Comparison of ENCODE assay signal across 21 cellular contexts in genomic region chr13:41554180-41554579, GRCh38.
DNase-seq lines count a peak whose midpoint lies in the region; ATAC-seq, FAIRE-seq and TF ChIP-seq lines count a peak whose summit lies in the region.
"Had no signal": no experiment of that assay in that cellular context is flagged by ENCODE, and none has a peak within 500 bp of the region (broad histone marks: within the 10 kb centered on the region; RNA-seq: fewer than 3 reads in every experiment).

No MANE protein-coding gene starts in this region.

- H3K4me3 Mint-ChIP-seq in Caco-2 (ENCODE audit: unreplicated experiment): no peak overlapping the region
- no peak overlapping the region for H3K4me3 Mint-ChIP-seq in central memory CD8-positive, alpha-beta T cell

- no peak for FAIRE-seq in pancreas (lab: Jason Lieb, UNC)
- FAIRE-seq: D721Med, H54 had no signal

- BruUV-seq in Caco-2 (replicated peaks; lab: Mats Ljungman, UMichigan): no TSS peak

- WGBS in pancreas, 2 donors: 84 to 94% methylated on average over 2 of the region's 2 CpGs

- H3K27me3 ChIP-seq in Caco-2 (replicated peaks; ENCODE audit: control insufficient read depth, insufficient read depth, low read length): no peaks in the 10 kb centered on the region
- no peaks in the 10 kb centered on the region for H3K27me3 ChIP-seq in pancreas
- H3K27me3 ChIP-seq: spleen, testis had no signal

- no peaks in the 10 kb centered on the region for H3K4me1 ChIP-seq in Caco-2
- H3K4me1 ChIP-seq in pancreas: no peaks in the 10 kb centered on the region
- H3K4me1 ChIP-seq: gastroesophageal sphincter, spleen, testis had no signal

- H3K4me1 Mint-ChIP-seq in Caco-2 (ENCODE audit: low read depth, unreplicated experiment): peaks cover 16% of the 10 kb centered on the region
- H3K4me1 Mint-ChIP-seq in central memory CD8-positive, alpha-beta T cell: peaks cover 6% of the 10 kb centered on the region

- H3K36me3 ChIP-seq in Caco-2 (ENCODE audit: control insufficient read depth, insufficient read depth, low read length) (no peaks in the 10 kb centered on the region), pancreas (no peaks in the 10 kb centered on the region)
- H3K36me3 ChIP-seq: gastroesophageal sphincter, spleen had no signal

- no peaks in the 10 kb centered on the region for H3K36me3 Mint-ChIP-seq in Caco-2 (ENCODE audit: insufficient read depth, unreplicated experiment)
- no peaks in the 10 kb centered on the region for H3K36me3 Mint-ChIP-seq in central memory CD8-positive, alpha-beta T cell (ENCODE audit: insufficient read depth)

- peak overlapping the region; percentile 64 for H3K27ac Mint-ChIP-seq in Caco-2 (ENCODE audit: unreplicated experiment)
- H3K27ac Mint-ChIP-seq in central memory CD8-positive, alpha-beta T cell (ENCODE audit: low read depth): peak overlapping the region; percentile 35

- ATAC-seq in GM19438 (IDR thresholded peaks at IDR 0.05; ENCODE audit: low read depth, unreplicated experiment): peak; percentile 11
- peak; percentile 15 for ATAC-seq in HG03039 (IDR thresholded peaks at IDR 0.05; ENCODE audit: unreplicated experiment)
- no peak for ATAC-seq in central memory CD8-positive, alpha-beta T cell (replicated peaks; ENCODE audit: extremely low read depth, poor library complexity, severe bottlenecking)
- ATAC-seq in pancreas: no peak
- no peak for ATAC-seq in GM21390 (IDR thresholded peaks at IDR 0.05; ENCODE audit: unreplicated experiment)
- ATAC-seq: gastroesophageal sphincter had no signal

- peaks cover 18% of the 10 kb centered on the region for H3K9me3 Mint-ChIP-seq in Caco-2 (ENCODE audit: unreplicated experiment)
- no peaks in the 10 kb centered on the region for H3K9me3 Mint-ChIP-seq in central memory CD8-positive, alpha-beta T cell

- no peak for DNase-seq in Caco-2
- no peak for DNase-seq in central memory CD8-positive, alpha-beta T cell (ENCODE audit: low spot score in 2 of 2)
- DNase-seq in pancreas: no peak
- DNase-seq in HEK293T (ENCODE audit: extremely low spot score): no peak
- DNase-seq in medulla oblongata (ENCODE audit: extremely low spot score): no peak
- DNase-seq: activated T-cell treated with anti-CD3 and anti-CD28 coated beads for 4 hours, AML-193, GDM1, midbrain, NCI-H1105 treated with DMSO at 0.1 percent for 48 hours, NCI-H2107, NCI-H524 treated with DMSO at 0.1 percent for 48 hours, OCI-M1, spleen, testis had no signal

- CTCF ChIA-PET in Caco-2 (lab: Charles Lee) (no interaction called here), HEK293T (lab: Yijun Ruan, JAX) (interaction anchor here (0.6 kb wide), 1 partner anchor 698 kb away, joined by 3 read pairs; no protein-coding TSS in a partner anchor)

- H3K4me3 ChIP-seq in Caco-2 (ENCODE audit: low read depth, low read length) (no peak overlapping the region), pancreas (no peak overlapping the region)
- H3K4me3 ChIP-seq: gastroesophageal sphincter, spleen, testis had no signal

- no peaks in the 10 kb centered on the region for H3K9me3 ChIP-seq in Caco-2
- H3K9me3 ChIP-seq in pancreas: no peaks in the 10 kb centered on the region
- H3K9me3 ChIP-seq: gastroesophageal sphincter, spleen, testis had no signal

- intact Hi-C loops in Caco-2 (cut with micrococcal nuclease; ENCODE audit: unreplicated experiment) (no loop called here), pancreas (cut with DNase I) (no loop called here)

- POLR2A ChIA-PET in Caco-2 (lab: Charles Lee) (no interaction called here), HEK293T (lab: Yijun Ruan, JAX) (no interaction called here)

- no peaks in the 10 kb centered on the region for H3K27me3 Mint-ChIP-seq in Caco-2 (ENCODE audit: insufficient read depth, unreplicated experiment)
- H3K27me3 Mint-ChIP-seq in central memory CD8-positive, alpha-beta T cell: no peaks in the 10 kb centered on the region

- no peak overlapping the region for H3K27ac ChIP-seq in pancreas
- H3K27ac ChIP-seq: gastroesophageal sphincter, spleen, testis had no signal

- no peak for TF ChIP-seq CTCF in Caco-2 (IDR thresholded peaks at IDR 0.05; ENCODE audit: insufficient read depth in 1 of 2, low read depth in 1 of 2, low read length in 1 of 2, severe bottlenecking in 1 of 2, unreplicated experiment in 1 of 2)
- no peak for TF ChIP-seq CTCF in pancreas (IDR thresholded peaks at IDR 0.05)

TF ChIP-seq in HEK293T, 16 proteins besides CTCF, POLR2A, EP300 and RAD21:
- TF ChIP-seq BHLHE40 (IDR thresholded peaks at IDR 0.05; ENCODE audit: borderline replicate concordance) (no peak), LEF1 (IDR thresholded peaks at IDR 0.05; ENCODE audit: borderline replicate concordance) (no peak), FOXK2 (IDR thresholded peaks at IDR 0.05) (no peak)

Comparison
In these comparisons a context has a peak if more than half of its experiments do, and no peak if none do; other contexts are left out.
1. ATAC-seq: peak in GM19438 (single experiment) and HG03039 (single experiment); none in central memory CD8-positive, alpha-beta T cell (single experiment), pancreas (0 of 4) and GM21390 (single experiment).